Comparison of ENCODE assay signal across 10 cellular contexts in genomic region chr20:3073251-3073643, GRCh38. TPM values are rescaled to one million over a fixed set of nuclear protein-coding genes. Genes with fewer than 3 reads are reported as not detected.
DNase-seq lines count a peak whose midpoint lies in the region; ATAC-seq and TF ChIP-seq lines count a peak whose summit lies in the region.
"Not testable (repeated sequence)": the region's sequence is repeated elsewhere in the genome, so short reads cannot be mapped to it uniquely, and the experiment has no call there.
"Had no signal": no experiment of that assay in that cellular context is flagged by ENCODE, and none has a peak within 500 bp of the region (broad histone marks: within the 10 kb centered on the region; RNA-seq: fewer than 3 reads in every experiment).

No MANE protein-coding gene starts in this region.

- not testable (repeated sequence) for H4K20me1 ChIP-seq in PC-9 (ENCODE audit: insufficient read depth)

- not testable (repeated sequence) for H3K36me3 ChIP-seq in CD8-positive, alpha-beta memory T cell (ENCODE audit: insufficient read depth, low read length); PC-9 (ENCODE audit: low read depth)

- not testable (repeated sequence) for TF ChIP-seq CTCF in PC-9 (conservative IDR thresholded peaks at IDR 0.05); activated B cell treated with CpG ODN at 0.5 μM for 24 hours (IDR thresholded peaks at IDR 0.05)

- not testable (repeated sequence) for H3K27me3 Mint-ChIP-seq in CD8-positive, alpha-beta memory T cell; activated T-cell treated with anti-CD3 and anti-CD28 coated beads, Interleukin-2, amount 50 U/mL, for 72 hours (ENCODE audit: low read depth); activated naive CD8-positive, alpha-beta T cell
- peaks cover 20% of the 10 kb centered on the region for H3K27me3 Mint-ChIP-seq in activated B cell treated with CpG ODN at 0.5 μM for 24 hours
- H3K27me3 Mint-ChIP-seq in naive B cell: peaks cover 18 to 27% (median 19%) of the 10 kb centered on the region in 3 donors

- not testable (repeated sequence) for H3K9me3 Mint-ChIP-seq in CD8-positive, alpha-beta memory T cell; activated B cell treated with CpG ODN at 0.5 μM for 24 hours; activated T-cell treated with anti-CD3 and anti-CD28 coated beads, Interleukin-2, amount 50 U/mL, for 72 hours; activated naive CD8-positive, alpha-beta T cell (ENCODE audit: low read depth); naive B cell; stimulated activated effector memory CD8-positive, alpha-beta T cell treated with anti-CD3 and anti-CD28 coated beads, Interleukin-12 subunit alpha, Interleukin-12 subunit beta, amount 100 ng/mL, for 72 hours

- not testable (repeated sequence) for ATAC-seq in activated B cell treated with CpG ODN at 0.5 μM for 24 hours (ENCODE audit: low read depth); naive B cell (ENCODE audit: low read depth in 2 of 2); stimulated activated effector memory CD8-positive, alpha-beta T cell treated with anti-CD3 and anti-CD28 coated beads, Interleukin-12 subunit alpha, Interleukin-12 subunit beta, amount 100 ng/mL, for 72 hours
- peak; percentile 11 to 34 for ATAC-seq in activated T-cell treated with anti-CD3 and anti-CD28 coated beads, Interleukin-2, amount 50 U/mL, for 72 hours (replicated peaks in 1 of 2)

- H3K4me1 Mint-ChIP-seq in CD8-positive, alpha-beta memory T cell: peaks cover 14 to 30% (median 15%) of the 10 kb centered on the region in 3 donors
- H3K4me1 Mint-ChIP-seq in activated B cell treated with CpG ODN at 0.5 μM for 24 hours (peaks cover 31% of the 10 kb centered on the region), naive B cell (peaks cover 15 to 30% (median 24%) of the 10 kb centered on the region in 3 donors)
- peaks cover 41% of the 10 kb centered on the region for H3K4me1 Mint-ChIP-seq in activated T-cell treated with anti-CD3 and anti-CD28 coated beads, Interleukin-2, amount 50 U/mL, for 72 hours (ENCODE audit: low read depth)
- H3K4me1 Mint-ChIP-seq in activated naive CD8-positive, alpha-beta T cell (ENCODE audit: low read depth): peaks cover 38% of the 10 kb centered on the region
- H3K4me1 Mint-ChIP-seq in stimulated activated effector memory CD8-positive, alpha-beta T cell treated with anti-CD3 and anti-CD28 coated beads, Interleukin-12 subunit alpha, Interleukin-12 subunit beta, amount 100 ng/mL, for 72 hours: peaks cover 14% of the 10 kb centered on the region

- H3F3A ChIP-seq in PC-9 (ENCODE audit: insufficient read depth, low read depth): peaks cover 32% of the 10 kb centered on the region

- not testable (repeated sequence) for DNase-seq in CD8-positive, alpha-beta memory T cell; PC-9; activated B cell treated with CpG ODN at 0.5 μM for 24 hours; naive B cell; stimulated activated effector memory CD8-positive, alpha-beta T cell treated with anti-CD3 and anti-CD28 coated beads, Interleukin-12 subunit alpha, Interleukin-12 subunit beta, amount 100 ng/mL, for 72 hours (ENCODE audit: low spot score in 2 of 2)
- peak; percentile 24 to 40 for DNase-seq in activated T-cell treated with anti-CD3 and anti-CD28 coated beads, Interleukin-2, amount 50 U/mL, for 72 hours

- H2AFZ ChIP-seq in PC-9: peak overlapping the region; percentile 42; the same call in 1 of the 2 replicates

- BruUV-seq in PC-9 (replicated peaks; lab: Mats Ljungman, UMichigan): not testable (repeated sequence)

- not testable (repeated sequence) for H3K79me2 ChIP-seq in PC-9 (ENCODE audit: low read depth)

- H3K36me3 Mint-ChIP-seq in CD8-positive, alpha-beta memory T cell; activated B cell treated with CpG ODN at 0.5 μM for 24 hours (ENCODE audit: low read depth); activated T-cell treated with anti-CD3 and anti-CD28 coated beads, Interleukin-2, amount 50 U/mL, for 72 hours (ENCODE audit: insufficient read depth in 2 of 2); activated naive CD8-positive, alpha-beta T cell; naive B cell; stimulated activated effector memory CD8-positive, alpha-beta T cell treated with anti-CD3 and anti-CD28 coated beads, Interleukin-12 subunit alpha, Interleukin-12 subunit beta, amount 100 ng/mL, for 72 hours: not testable (repeated sequence)

- not testable (repeated sequence) for H3K27ac ChIP-seq in CD8-positive, alpha-beta memory T cell (ENCODE audit: low read depth, low read length)
- H3K27ac ChIP-seq in PC-9: peak overlapping the region; percentile 42; the same call in 1 of the 2 replicates

- not testable (repeated sequence) for H3K27me3 ChIP-seq in CD8-positive, alpha-beta memory T cell (ENCODE audit: insufficient read depth, low read length, poor library complexity, severe bottlenecking); PC-9 (ENCODE audit: insufficient read depth, low read depth)

- peaks cover 16% of the 10 kb centered on the region for H3K4me1 ChIP-seq in CD8-positive, alpha-beta memory T cell (ENCODE audit: insufficient read depth, low read length)
- peaks cover 41% of the 10 kb centered on the region for H3K4me1 ChIP-seq in PC-9 (replicated peaks; ENCODE audit: insufficient read depth)

- not testable (repeated sequence) for H3K4me3 ChIP-seq in CD8-positive, alpha-beta memory T cell (ENCODE audit: low read length); PC-9

- H3K4me2 ChIP-seq in PC-9: peak overlapping the region; percentile 37; the same call in 1 of the 2 replicates

- intact Hi-C loops in PC-9 (cut with micrococcal nuclease; ENCODE audit: unreplicated experiment); activated B cell treated with CpG ODN at 0.5 μM for 24 hours (cut with micrococcal nuclease): not testable (repeated sequence)

- CTCF ChIA-PET in CD8-positive, alpha-beta memory T cell (lab: Charles Lee): interaction anchor here (2.5 kb wide), 1 partner anchor 20 kb away, joined by 6 read pairs; no protein-coding TSS in a partner anchor
- CTCF ChIA-PET in PC-9 (lab: Charles Lee): not testable (repeated sequence)
- CTCF ChIA-PET in activated B cell treated with CpG ODN at 0.5 μM for 24 hours (lab: Charles Lee): interaction anchor here (0.6 kb wide), 1 partner anchor 176 kb away, joined by 3 read pairs; no protein-coding TSS in a partner anchor

- H3K27ac Mint-ChIP-seq in CD8-positive, alpha-beta memory T cell: peak overlapping the region in 4 of 8 donors; percentile 17 to 57 (median 30)
- not testable (repeated sequence) for H3K27ac Mint-ChIP-seq in activated B cell treated with CpG ODN at 0.5 μM for 24 hours; activated T-cell treated with anti-CD3 and anti-CD28 coated beads, Interleukin-2, amount 50 U/mL, for 72 hours; activated naive CD8-positive, alpha-beta T cell; stimulated activated effector memory CD8-positive, alpha-beta T cell treated with anti-CD3 and anti-CD28 coated beads, Interleukin-12 subunit alpha, Interleukin-12 subunit beta, amount 100 ng/mL, for 72 hours
- peak overlapping the region in 2 of 6 donors; percentile 56 to 92 for H3K27ac Mint-ChIP-seq in naive B cell

- POLR2A ChIA-PET in CD8-positive, alpha-beta memory T cell (lab: Charles Lee): interaction anchor here (0.7 kb wide), 1 partner anchor 15 kb away, joined by 3 read pairs; no protein-coding TSS in a partner anchor
- POLR2A ChIA-PET in PC-9 (lab: Charles Lee; ENCODE audit: unreplicated experiment): not testable (repeated sequence)
- POLR2A ChIA-PET in activated B cell treated with CpG ODN at 0.5 μM for 24 hours (lab: Charles Lee): interaction anchor here (0.8 kb wide), 1 partner anchor 8 kb away, joined by 3 read pairs; no protein-coding TSS in a partner anchor

- not testable (repeated sequence) for H3K9me2 ChIP-seq in PC-9 (ENCODE audit: insufficient read depth)

- peak overlapping the region in 5 of 7 donors; percentile 38 to 86 (median 56) for H3K4me3 Mint-ChIP-seq in CD8-positive, alpha-beta memory T cell
- H3K4me3 Mint-ChIP-seq in activated B cell treated with CpG ODN at 0.5 μM for 24 hours (peak overlapping the region; percentile 19), naive B cell (peak overlapping the region in 6 of 8 donors; percentile 28 to 90 (median 76))
- H3K4me3 Mint-ChIP-seq in activated T-cell treated with anti-CD3 and anti-CD28 coated beads, Interleukin-2, amount 50 U/mL, for 72 hours: peak overlapping the region; percentile 82 to 83
- H3K4me3 Mint-ChIP-seq in activated naive CD8-positive, alpha-beta T cell: peak overlapping the region; percentile 44
- H3K4me3 Mint-ChIP-seq in stimulated activated effector memory CD8-positive, alpha-beta T cell treated with anti-CD3 and anti-CD28 coated beads, Interleukin-12 subunit alpha, Interleukin-12 subunit beta, amount 100 ng/mL, for 72 hours: peak overlapping the region; percentile 70

- H3K9me3 ChIP-seq in CD8-positive, alpha-beta memory T cell (ENCODE audit: low read length); PC-9 (ENCODE audit: insufficient read depth, low read depth): not testable (repeated sequence)

RNA-seq across cellular contexts. Expression of gene OXT, which starts 1.8 kb away (rescaled TPM):
- total RNA-seq in CD8-positive, alpha-beta memory T cell: under 1 TPM in 1 of 2 experiments, not detected in 1; 0.79 TPM
- polyA plus RNA-seq in CD8-positive, alpha-beta memory T cell: 1.4 TPM
- total RNA-seq in PC-9 (2021) (not detected in 2 replicates), activated B cell treated with CpG ODN at 0.5 μM for 24 hours (not detected in 2 replicates)
- 1 to 10 TPM; 1.2 to 1.8 TPM for total RNA-seq in activated T-cell treated with anti-CD3 and anti-CD28 coated beads, Interleukin-2, amount 50 U/mL, for 72 hours
- 1 to 10 TPM in 3 of 6 donors, under 1 TPM in 1, not detected in 2; 0.79 to 1.5 (median 1.2) TPM for polyA plus RNA-seq in naive B cell (ENCODE audit: low read depth in 6 of 6)
- total RNA-seq: A673, M059J had no signal

RNA-seq across cellular contexts. Expression of gene AVP, which starts 11.3 kb away (rescaled TPM):
- not detected for total RNA-seq in CD8-positive, alpha-beta memory T cell
- polyA plus RNA-seq in CD8-positive, alpha-beta memory T cell: not detected
- total RNA-seq in PC-9 (2021) (not detected in 2 replicates), activated B cell treated with CpG ODN at 0.5 μM for 24 hours (not detected in 2 replicates)
- total RNA-seq in activated T-cell treated with anti-CD3 and anti-CD28 coated beads, Interleukin-2, amount 50 U/mL, for 72 hours: not detected
- not detected for polyA plus RNA-seq in naive B cell (ENCODE audit: low read depth in 6 of 6)
- total RNA-seq: A673, H7, M059J had no signal

RNA-seq across cellular contexts. Expression of gene MRPS26, which starts 27.4 kb away (rescaled TPM):
- total RNA-seq in CD8-positive, alpha-beta memory T cell: 10 to 100 TPM; 89.8 to 90.8 TPM
- 61.9 TPM for polyA plus RNA-seq in CD8-positive, alpha-beta memory T cell
- total RNA-seq in PC-9 (2021) (58.3 and 84.9 TPM in 2 replicates), activated B cell treated with CpG ODN at 0.5 μM for 24 hours (30.6 and 34.7 TPM in 2 replicates)
- total RNA-seq in activated T-cell treated with anti-CD3 and anti-CD28 coated beads, Interleukin-2, amount 50 U/mL, for 72 hours: 100 to 1,000 TPM; 100 to 155 TPM
- 10 to 100 TPM; 64.0 to 94.6 (median 79.8) TPM for polyA plus RNA-seq in naive B cell (ENCODE audit: low read depth in 6 of 6)

RNA-seq across cellular contexts. Expression of gene GNRH2, which starts 29.8 kb away (rescaled TPM):
- under 1 TPM; 0.42 to 0.90 TPM for total RNA-seq in CD8-positive, alpha-beta memory T cell
- polyA plus RNA-seq in CD8-positive, alpha-beta memory T cell: not detected
- 0.65 and 1.1 TPM in 2 replicates for total RNA-seq in PC-9 (2021)
- total RNA-seq in activated B cell treated with CpG ODN at 0.5 μM for 24 hours: 0.75 TPM in 1 of 2 replicates, not detected in the other
- 10 to 100 TPM in 1 of 2 donors, 1 to 10 TPM in 1; 5.5 to 87.1 TPM for total RNA-seq in activated T-cell treated with anti-CD3 and anti-CD28 coated beads, Interleukin-2, amount 50 U/mL, for 72 hours
- polyA plus RNA-seq in naive B cell (ENCODE audit: low read depth in 6 of 6): not detected
- total RNA-seq: H7, M059J had no signal

Comparison
In these comparisons a context has a peak if more than half of its experiments do, and no peak if none do; other contexts are left out.
1. H3K4me3 Mint-ChIP-seq: peak in every context shown above with its lines; median percentile 82 in activated T-cell treated with anti-CD3 and anti-CD28 coated beads, Interleukin-2, amount 50 U/mL, for 72 hours; 76 in naive B cell; 70 in stimulated activated effector memory CD8-positive, alpha-beta T cell treated with anti-CD3 and anti-CD28 coated beads, Interleukin-12 subunit alpha, Interleukin-12 subunit beta, amount 100 ng/mL, for 72 hours; 56 in CD8-positive, alpha-beta memory T cell; 44 in activated naive CD8-positive, alpha-beta T cell; 19 in activated B cell treated with CpG ODN at 0.5 μM for 24 hours.